In the genomic region with DNA sequence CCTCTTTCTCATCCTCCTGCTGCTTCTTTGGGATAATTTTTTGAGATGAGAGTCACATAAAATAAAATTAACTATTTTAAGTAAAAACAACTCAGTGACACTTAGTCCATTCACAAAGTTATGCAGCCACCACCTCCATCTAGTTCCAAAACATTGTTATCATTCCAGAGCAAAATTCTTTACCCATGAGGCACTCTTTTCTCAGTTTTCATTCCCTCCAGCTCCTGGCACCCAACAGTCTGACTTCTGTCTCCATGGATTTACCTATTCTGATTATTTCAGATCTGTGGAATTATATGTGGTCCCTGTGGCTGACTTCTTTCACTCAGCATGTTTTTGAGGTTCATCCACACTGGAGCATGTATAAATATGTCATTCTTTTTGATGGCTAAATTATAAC, we compare ENCODE assay signal across 15 cellular contexts.
DNase-seq lines count a peak whose midpoint lies in the region; ATAC-seq and TF ChIP-seq lines count a peak whose summit lies in the region.
"Had no signal": no experiment of that assay in that cellular context is flagged by ENCODE, and none has a peak within 500 bp of the region (broad histone marks: within the 10 kb centered on the region; RNA-seq: fewer than 3 reads in every experiment).

No MANE protein-coding gene starts in this region.

- H3K9me3 ChIP-seq in IMR-90 (ENCODE audit: control insufficient read depth, insufficient read depth, low read length) (no peaks in the 10 kb centered on the region), adrenal gland (replicated peaks in 1 of 3) (no peaks in the 10 kb centered on the region), tibial artery (no peaks in the 10 kb centered on the region)

- dilution Hi-C loops in IMR-90 (cut with HindIII; ENCODE audit: low sequenced_read_pairs, unreplicated experiment): no loop called here

- peak overlapping the region; percentile 97 for H4K91ac ChIP-seq in IMR-90 (ENCODE audit: insufficient read depth, low read depth, low read length)

- no peaks in the 10 kb centered on the region for H4K20me1 ChIP-seq in IMR-90 (ENCODE audit: insufficient read depth, low read length)

- no peak overlapping the region for H3K4me3 Mint-ChIP-seq in mesothelial cell of epicardium
- H3K4me3 Mint-ChIP-seq: activated T-cell treated with anti-CD3 and anti-CD28 coated beads, Interleukin-2, amount 50 U/mL, for 24 hours; CD4-positive, alpha-beta T cell had no signal

- peak; percentile 58 for DNase-seq in AG08396 (ENCODE audit: low spot score)
- peak; percentile 59 for DNase-seq in IMR-90
- peak; percentile 54 for DNase-seq in choroid plexus epithelial cell (ENCODE audit: low read depth)
- no peak for DNase-seq in mesothelial cell of epicardium (ENCODE audit: low spot score in 2 of 2, unreplicated experiment in 2 of 2)
- no peak for DNase-seq in GM20000 (ENCODE audit: low spot score)
- no peak for DNase-seq in adrenal gland
- DNase-seq in tibial artery: no peak
- DNase-seq: activated CD4-positive, alpha-beta T cell treated with anti-CD3 and anti-CD28 coated beads for 1 hour; activated T-cell treated with anti-CD3 and anti-CD28 coated beads, Interleukin-2, amount 50 U/mL, for 24 hours; anterior cingulate cortex; CD4-positive, alpha-beta T cell; OCI-M1; stimulated activated CD4-positive, alpha-beta T cell treated with anti-CD3 and anti-CD28 coated beads, Interleukin-1b, Interleukin-23, amount 100 ng/mL, for 48 hours; T-helper 1 cell had no signal

- POLR2A ChIA-PET in IMR-90 (lab: Charles Lee; ENCODE audit: unreplicated experiment): no interaction called here

- peak overlapping the region; percentile 82; the same call in 1 of the 2 replicates for H3K56ac ChIP-seq in IMR-90 (ENCODE audit: extremely low read depth, insufficient read depth, low read length)

- H3K27ac ChIP-seq in IMR-90 (ENCODE audit: insufficient read depth, low read length): peak overlapping the region; percentile 95; the same call in 1 of the 2 replicates
- H3K27ac ChIP-seq in adrenal gland: no peak overlapping the region
- no peak overlapping the region for H3K27ac ChIP-seq in tibial artery

- no peaks in the 10 kb centered on the region for H3K27me3 Mint-ChIP-seq in mesothelial cell of epicardium (ENCODE audit: low read depth)

- intact Hi-C loops in IMR-90 (cut with micrococcal nuclease) (loop anchor here (10.0 kb wide), 1 partner anchor 106 kb away; no protein-coding TSS in a partner anchor), adrenal gland (cut with DNase I) (no loop called here), tibial artery (cut with DNase I; ENCODE audit: low total_unique reads) (no loop called here)

- peak overlapping the region; percentile 95 for H2BK5ac ChIP-seq in IMR-90 (ENCODE audit: low read depth, low read length, poor library complexity, severe bottlenecking)

- H2AK5ac ChIP-seq in IMR-90 (ENCODE audit: low read depth, low read length): no peak overlapping the region

- peak overlapping the region; percentile 63 for H3K18ac ChIP-seq in IMR-90 (ENCODE audit: low read depth, low read length)

- peaks cover 15% of the 10 kb centered on the region for H3K4me1 Mint-ChIP-seq in mesothelial cell of epicardium

- H3K36me3 Mint-ChIP-seq in mesothelial cell of epicardium: no peaks in the 10 kb centered on the region

- H3K9me1 ChIP-seq in IMR-90 (ENCODE audit: insufficient read depth, low read length): peaks cover 22% of the 10 kb centered on the region

- no peaks in the 10 kb centered on the region for H3K79me1 ChIP-seq in IMR-90 (ENCODE audit: low read depth in 1 of 2, low read length in 2 of 2)

- 0 out of 2 replicates have a peak overlapping the region, but pooled peaks have one; percentile 22 for H3K14ac ChIP-seq in IMR-90 (replicated peaks; ENCODE audit: low read depth, low read length)

- no peak overlapping the region; the same call in 1 of the 2 replicates for H3K4me2 ChIP-seq in IMR-90 (ENCODE audit: low read depth, low read length)

- ATAC-seq in IMR-90 (ENCODE audit: low read depth): peak; percentile 82
- no peak for ATAC-seq in HG03565 (IDR thresholded peaks at IDR 0.05; ENCODE audit: unreplicated experiment)

- peak overlapping the region; percentile 95; the same call in 1 of the 2 replicates for H3K4ac ChIP-seq in IMR-90 (ENCODE audit: low read depth, low read length)

- no peak overlapping the region for H4K5ac ChIP-seq in IMR-90 (ENCODE audit: low read depth, low read length)

- H3K9me3 Mint-ChIP-seq in mesothelial cell of epicardium: no peaks in the 10 kb centered on the region
- H3K9me3 Mint-ChIP-seq: activated T-cell treated with anti-CD3 and anti-CD28 coated beads, Interleukin-2, amount 50 U/mL, for 24 hours; CD4-positive, alpha-beta T cell had no signal

- H4K8ac ChIP-seq in IMR-90 (ENCODE audit: low read depth in 2 of 2, low read length in 2 of 2): peak overlapping the region; percentile 74 to 99; a peak in 2 of 4 replicates

- H2BK120ac ChIP-seq in IMR-90 (ENCODE audit: low read depth, low read length): peak overlapping the region; percentile 98

- 0 out of 2 replicates have a peak overlapping the region, but pooled peaks have one; percentile 41 for H3K23ac ChIP-seq in IMR-90 (ENCODE audit: low read depth, low read length)

- no peak overlapping the region for H2AFZ ChIP-seq in IMR-90 (replicated peaks; ENCODE audit: low read length, poor library complexity)

- CTCF ChIA-PET in IMR-90 (lab: Yijun Ruan, JAX): no interaction called here

- no peak for TF ChIP-seq RAD21 in IMR-90 (IDR thresholded peaks at IDR 0.05; ENCODE audit: low read length)

- in situ Hi-C loops in IMR-90 (cut with MboI; ENCODE audit: low sequenced_read_pairs): no loop called here

- H3K4me3 ChIP-seq in IMR-90 (ENCODE audit: insufficient read depth, low read depth, low read length) (no peak overlapping the region), choroid plexus epithelial cell (ENCODE audit: low read depth, low read length) (no peak overlapping the region), adrenal gland (no peak overlapping the region), tibial artery (no peak overlapping the region)

- no peak overlapping the region for H2BK15ac ChIP-seq in IMR-90 (ENCODE audit: low read depth, low read length)

- H3K27ac Mint-ChIP-seq in mesothelial cell of epicardium: peak overlapping the region; percentile 59
- H3K27ac Mint-ChIP-seq: activated T-cell treated with anti-CD3 and anti-CD28 coated beads, Interleukin-2, amount 50 U/mL, for 24 hours; CD4-positive, alpha-beta T cell had no signal

- peaks cover 25% of the 10 kb centered on the region for H3K4me1 ChIP-seq in IMR-90 (ENCODE audit: control insufficient read depth, insufficient read depth, low read length)
- no peaks in the 10 kb centered on the region for H3K4me1 ChIP-seq in adrenal gland (replicated peaks in 1 of 2)
- H3K4me1 ChIP-seq in tibial artery: peaks cover 0 to 40% (median 17%) of the 10 kb centered on the region in 4 donors

- peak overlapping the region; percentile 96 for H2BK20ac ChIP-seq in IMR-90 (ENCODE audit: low read depth, low read length)

- TF ChIP-seq CTCF in IMR-90 (conservative IDR thresholded peaks at IDR 0.05; ENCODE audit: low read depth, low read length) (no peak), choroid plexus epithelial cell (conservative IDR thresholded peaks at IDR 0.05; ENCODE audit: low read depth, low read length) (no peak), mesothelial cell of epicardium (IDR thresholded peaks at IDR 0.05; ENCODE audit: unreplicated experiment) (no peak), GM20000 (IDR thresholded peaks at IDR 0.05; ENCODE audit: extremely low read depth, missing control alignments) (no peak), adrenal gland (IDR thresholded peaks at IDR 0.05) (no peak), tibial artery (IDR thresholded peaks at IDR 0.05) (no peak)

- BruUV-seq in IMR-90 (replicated peaks; lab: Mats Ljungman, UMichigan): no TSS peak

- H3K9ac ChIP-seq in IMR-90 (ENCODE audit: low read depth, low read length): no peak overlapping the region

- TF ChIP-seq POLR2A in IMR-90 (IDR thresholded peaks at IDR 0.05; ENCODE audit: low read depth, low read length): no peak
- TF ChIP-seq POLR2A in adrenal gland (IDR thresholded peaks at IDR 0.05): no peak

- H3K27me3 ChIP-seq in IMR-90 (ENCODE audit: control insufficient read depth, insufficient read depth, low read length) (no peaks in the 10 kb centered on the region), adrenal gland (no peaks in the 10 kb centered on the region), tibial artery (no peaks in the 10 kb centered on the region)

- H3K36me3 ChIP-seq in IMR-90 (ENCODE audit: control insufficient read depth, insufficient read depth, low read length) (no peaks in the 10 kb centered on the region), adrenal gland (replicated peaks in 1 of 2) (no peaks in the 10 kb centered on the region), tibial artery (no peaks in the 10 kb centered on the region)

- no peak overlapping the region for H2AK9ac ChIP-seq in IMR-90 (replicated peaks; ENCODE audit: low read depth, low read length, poor library complexity)

TF ChIP-seq in IMR-90, 13 proteins besides CTCF, POLR2A, EP300 and RAD21:
- TF ChIP-seq MAZ (IDR thresholded peaks at IDR 0.05; ENCODE audit: borderline replicate concordance, low read depth, low read length) (no peak), ELK1 (IDR thresholded peaks at IDR 0.05; ENCODE audit: borderline replicate concordance, low read depth, low read length) (no peak), NFE2L2 (IDR thresholded peaks at IDR 0.05; ENCODE audit: low read depth, low read length) (no peak), RFX5 (IDR thresholded peaks at IDR 0.05; ENCODE audit: low read depth, low read length) (no peak), MAFK (IDR thresholded peaks at IDR 0.05; ENCODE audit: low read depth, low read length) (no peak), FOS (IDR thresholded peaks at IDR 0.05; ENCODE audit: low read depth, low read length) (no peak), RCOR1 (IDR thresholded peaks at IDR 0.05; ENCODE audit: insufficient replicate concordance, low read length) (no peak), SMC3 (IDR thresholded peaks at IDR 0.05; ENCODE audit: low read depth, low read length) (no peak), MXI1 (IDR thresholded peaks at IDR 0.05; ENCODE audit: borderline replicate concordance, low read depth, low read length) (no peak)

Comparison
In these comparisons a context has a peak if more than half of its experiments do, and no peak if none do; other contexts are left out.
1. DNase-seq: peak in AG08396 (single experiment), IMR-90 (single experiment) and choroid plexus epithelial cell (single experiment); none in mesothelial cell of epicardium (0 of 2), GM20000 (single experiment), adrenal gland (0 of 7) and tibial artery (0 of 2).